Comparison of ENCODE assay signal across 1 cellular context in genomic region chr19:15836595-15837398, GRCh38.
TF ChIP-seq lines count a peak whose summit lies in the region.

No MANE protein-coding gene starts in this region.

TF ChIP-seq in GM12878, 131 proteins besides CTCF, POLR2A, EP300 and RAD21 (continued from another document):
- TF ChIP-seq BACH1 (IDR thresholded peaks at IDR 0.05; ENCODE audit: borderline replicate concordance) (0 out of 2 replicates have a peak, but pooled peaks have one; percentile 18), POU2F2 (IDR thresholded peaks at IDR 0.05; ENCODE audit: borderline replicate concordance, low read depth, low read length) (peak; percentile 81; the same call in 2 of the 3 replicates), ZNF207 (IDR thresholded peaks at IDR 0.05; ENCODE audit: borderline replicate concordance) (0 out of 2 replicates have a peak, but pooled peaks have one; percentile 39), ZBTB11 (CRISPR knock-in tag; IDR thresholded peaks at IDR 0.05) (peak; percentile 65), CHD2 (IDR thresholded peaks at IDR 0.05; ENCODE audit: borderline replicate concordance, low read depth, low read length) (peak; percentile 56; the same call in 1 of the 2 replicates), IRF3 (IDR thresholded peaks at IDR 0.05) (peak; percentile 27; the same call in 1 of the 2 replicates), HDAC6 (IDR thresholded peaks at IDR 0.05; ENCODE audit: unreplicated experiment) (peak; percentile 59), EED (IDR thresholded peaks at IDR 0.05; ENCODE audit: low read depth) (0 out of 2 replicates have a peak, but pooled peaks have one; percentile 12), MXI1 (IDR thresholded peaks at IDR 0.05; ENCODE audit: low read depth, low read length) (peak; percentile 49; the same call in 1 of the 2 replicates), POLR2AphosphoS5 (IDR thresholded peaks at IDR 0.05; ENCODE audit: low read length) (peak; percentile 88), TAF1 (IDR thresholded peaks at IDR 0.05; ENCODE audit: borderline replicate concordance, low read depth, low read length) (peak; percentile 43; the same call in 1 of the 2 replicates), SP1 (IDR thresholded peaks at IDR 0.05; ENCODE audit: low read depth, low read length) (peak; percentile 87), MEF2A (IDR thresholded peaks at IDR 0.05; ENCODE audit: insufficient read depth, low read depth, low read length) (0 out of 2 replicates have a peak, but pooled peaks have one; percentile 32), NR2F1 (conservative IDR thresholded peaks at IDR 0.05) (no peak), MEF2B (IDR thresholded peaks at IDR 0.05; ENCODE audit: partially characterized antibody, poor library complexity, severe bottlenecking) (peak; percentile 13), NFYA (IDR thresholded peaks at IDR 0.05; ENCODE audit: borderline replicate concordance, low read depth, low read length) (peak; percentile 73), E4F1 (IDR thresholded peaks at IDR 0.05; ENCODE audit: borderline replicate concordance, partially characterized antibody) (peak; percentile 69), FOXM1 (IDR thresholded peaks at IDR 0.05; ENCODE audit: low read depth, low read length) (0 out of 2 replicates have a peak, but pooled peaks have one; percentile 20), ZNF384 (IDR thresholded peaks at IDR 0.05; ENCODE audit: borderline replicate concordance, low read depth, low read length) (no peak), JUNB (IDR thresholded peaks at IDR 0.05) (no peak), MAX (IDR thresholded peaks at IDR 0.05; ENCODE audit: low read depth, low read length) (no peak), BRCA1 (IDR thresholded peaks at IDR 0.05; ENCODE audit: low read depth, low read length) (no peak), CREM (IDR thresholded peaks at IDR 0.05; ENCODE audit: low read depth) (peak; percentile 36; the same call in 1 of the 2 replicates), BHLHE40 (IDR thresholded peaks at IDR 0.05; ENCODE audit: borderline replicate concordance in 1 of 2, low read depth in 2 of 2, low read length in 1 of 2) (0 out of 4 replicates have a peak, but pooled peaks of 1 of the 2 experiments have one; percentile 52), DPF2 (IDR thresholded peaks at IDR 0.05) (no peak), GATAD2B (conservative IDR thresholded peaks at IDR 0.05; ENCODE audit: low read depth) (peak; percentile 68; the same call in 1 of the 2 replicates), FOS (IDR thresholded peaks at IDR 0.05; ENCODE audit: borderline replicate concordance, extremely low read depth, insufficient read length) (peak; percentile 73), HCFC1 (IDR thresholded peaks at IDR 0.05; ENCODE audit: low read length) (peak; percentile 28; the same call in 1 of the 2 replicates), IKZF1 (conservative IDR thresholded peaks at IDR 0.05) (peak; percentile 57), IKZF2 (IDR thresholded peaks at IDR 0.05) (no peak), NFIC (IDR thresholded peaks at IDR 0.05; ENCODE audit: low read depth, low read length) (no peak), PBX3 (IDR thresholded peaks at IDR 0.05; ENCODE audit: insufficient replicate concordance, low read depth, low read length) (peak; percentile 70), CBFB (IDR thresholded peaks at IDR 0.05; ENCODE audit: low read depth) (peak; percentile 19; the same call in 1 of the 2 replicates), TBL1XR1 (IDR thresholded peaks at IDR 0.05; ENCODE audit: low read depth, low read length) (no peak), SIX5 (IDR thresholded peaks at IDR 0.05; ENCODE audit: low read depth, low read length, severe bottlenecking) (peak; percentile 24)
- TF ChIP-seq, protein P1, sequence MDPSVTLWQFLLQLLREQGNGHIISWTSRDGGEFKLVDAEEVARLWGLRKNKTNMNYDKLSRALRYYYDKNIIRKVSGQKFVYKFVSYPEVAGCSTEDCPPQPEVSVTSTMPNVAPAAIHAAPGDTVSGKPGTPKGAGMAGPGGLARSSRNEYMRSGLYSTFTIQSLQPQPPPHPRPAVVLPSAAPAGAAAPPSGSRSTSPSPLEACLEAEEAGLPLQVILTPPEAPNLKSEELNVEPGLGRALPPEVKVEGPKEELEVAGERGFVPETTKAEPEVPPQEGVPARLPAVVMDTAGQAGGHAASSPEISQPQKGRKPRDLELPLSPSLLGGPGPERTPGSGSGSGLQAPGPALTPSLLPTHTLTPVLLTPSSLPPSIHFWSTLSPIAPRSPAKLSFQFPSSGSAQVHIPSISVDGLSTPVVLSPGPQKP (IDR thresholded peaks at IDR 0.05; ENCODE audit: low read depth, low read length): no peak
- TF ChIP-seq, protein P2, sequence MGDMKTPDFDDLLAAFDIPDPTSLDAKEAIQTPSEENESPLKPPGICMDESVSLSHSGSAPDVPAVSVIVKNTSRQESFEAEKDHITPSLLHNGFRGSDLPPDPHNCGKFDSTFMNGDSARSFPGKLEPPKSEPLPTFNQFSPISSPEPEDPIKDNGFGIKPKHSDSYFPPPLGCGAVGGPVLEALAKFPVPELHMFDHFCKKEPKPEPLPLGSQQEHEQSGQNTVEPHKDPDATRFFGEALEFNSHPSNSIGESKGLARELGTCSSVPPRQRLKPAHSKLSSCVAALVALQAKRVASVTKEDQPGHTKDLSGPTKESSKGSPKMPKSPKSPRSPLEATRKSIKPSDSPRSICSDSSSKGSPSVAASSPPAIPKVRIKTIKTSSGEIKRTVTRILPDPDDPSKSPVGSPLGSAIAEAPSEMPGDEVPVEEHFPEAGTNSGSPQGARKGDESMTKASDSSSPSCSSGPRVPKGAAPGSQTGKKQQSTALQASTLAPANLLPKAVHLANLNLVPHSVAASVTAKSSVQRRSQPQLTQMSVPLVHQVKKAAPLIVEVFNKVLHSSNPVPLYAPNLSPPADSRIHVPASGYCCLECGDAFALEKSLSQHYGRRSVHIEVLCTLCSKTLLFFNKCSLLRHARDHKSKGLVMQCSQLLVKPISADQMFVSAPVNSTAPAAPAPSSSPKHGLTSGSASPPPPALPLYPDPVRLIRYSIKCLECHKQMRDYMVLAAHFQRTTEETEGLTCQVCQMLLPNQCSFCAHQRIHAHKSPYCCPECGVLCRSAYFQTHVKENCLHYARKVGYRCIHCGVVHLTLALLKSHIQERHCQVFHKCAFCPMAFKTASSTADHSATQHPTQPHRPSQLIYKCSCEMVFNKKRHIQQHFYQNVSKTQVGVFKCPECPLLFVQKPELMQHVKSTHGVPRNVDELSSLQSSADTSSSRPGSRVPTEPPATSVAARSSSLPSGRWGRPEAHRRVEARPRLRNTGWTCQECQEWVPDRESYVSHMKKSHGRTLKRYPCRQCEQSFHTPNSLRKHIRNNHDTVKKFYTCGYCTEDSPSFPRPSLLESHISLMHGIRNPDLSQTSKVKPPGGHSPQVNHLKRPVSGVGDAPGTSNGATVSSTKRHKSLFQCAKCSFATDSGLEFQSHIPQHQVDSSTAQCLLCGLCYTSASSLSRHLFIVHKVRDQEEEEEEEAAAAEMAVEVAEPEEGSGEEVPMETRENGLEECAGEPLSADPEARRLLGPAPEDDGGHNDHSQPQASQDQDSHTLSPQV (IDR thresholded peaks at IDR 0.05): no peak
- TF ChIP-seq, protein P3, sequence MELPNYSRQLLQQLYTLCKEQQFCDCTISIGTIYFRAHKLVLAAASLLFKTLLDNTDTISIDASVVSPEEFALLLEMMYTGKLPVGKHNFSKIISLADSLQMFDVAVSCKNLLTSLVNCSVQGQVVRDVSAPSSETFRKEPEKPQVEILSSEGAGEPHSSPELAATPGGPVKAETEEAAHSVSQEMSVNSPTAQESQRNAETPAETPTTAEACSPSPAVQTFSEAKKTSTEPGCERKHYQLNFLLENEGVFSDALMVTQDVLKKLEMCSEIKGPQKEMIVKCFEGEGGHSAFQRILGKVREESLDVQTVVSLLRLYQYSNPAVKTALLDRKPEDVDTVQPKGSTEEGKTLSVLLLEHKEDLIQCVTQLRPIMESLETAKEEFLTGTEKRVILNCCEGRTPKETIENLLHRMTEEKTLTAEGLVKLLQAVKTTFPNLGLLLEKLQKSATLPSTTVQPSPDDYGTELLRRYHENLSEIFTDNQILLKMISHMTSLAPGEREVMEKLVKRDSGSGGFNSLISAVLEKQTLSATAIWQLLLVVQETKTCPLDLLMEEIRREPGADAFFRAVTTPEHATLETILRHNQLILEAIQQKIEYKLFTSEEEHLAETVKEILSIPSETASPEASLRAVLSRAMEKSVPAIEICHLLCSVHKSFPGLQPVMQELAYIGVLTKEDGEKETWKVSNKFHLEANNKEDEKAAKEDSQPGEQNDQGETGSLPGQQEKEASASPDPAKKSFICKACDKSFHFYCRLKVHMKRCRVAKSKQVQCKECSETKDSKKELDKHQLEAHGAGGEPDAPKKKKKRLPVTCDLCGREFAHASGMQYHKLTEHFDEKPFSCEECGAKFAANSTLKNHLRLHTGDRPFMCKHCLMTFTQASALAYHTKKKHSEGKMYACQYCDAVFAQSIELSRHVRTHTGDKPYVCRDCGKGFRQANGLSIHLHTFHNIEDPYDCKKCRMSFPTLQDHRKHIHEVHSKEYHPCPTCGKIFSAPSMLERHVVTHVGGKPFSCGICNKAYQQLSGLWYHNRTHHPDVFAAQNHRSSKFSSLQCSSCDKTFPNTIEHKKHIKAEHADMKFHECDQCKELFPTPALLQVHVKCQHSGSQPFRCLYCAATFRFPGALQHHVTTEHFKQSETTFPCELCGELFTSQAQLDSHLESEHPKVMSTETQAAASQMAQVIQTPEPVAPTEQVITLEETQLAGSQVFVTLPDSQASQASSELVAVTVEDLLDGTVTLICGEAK (IDR thresholded peaks at IDR 0.05; ENCODE audit: borderline replicate concordance): peak; percentile 87
